In genomic region chr10:80701706-80702105, GRCh38 we compare ENCODE assay signal across 2 cellular contexts.
TF ChIP-seq lines count a peak whose summit lies in the region.

No MANE protein-coding gene starts in this region.

TF ChIP-seq in GM23338, 12 proteins besides CTCF, POLR2A, EP300 and RAD21:
- TF ChIP-seq ZNF462 (CRISPR knock-in tag; IDR thresholded peaks at IDR 0.05) (no peak), EZH2 (IDR thresholded peaks at IDR 0.05; ENCODE audit: low read depth, unreplicated experiment) (no peak), CREB1 (CRISPR knock-in tag; IDR thresholded peaks at IDR 0.05; ENCODE audit: low read depth) (no peak)

TF ChIP-seq in GM12878, 131 proteins besides CTCF, POLR2A, EP300 and RAD21 (continued from another document):
- TF ChIP-seq EGR1 (IDR thresholded peaks at IDR 0.05; ENCODE audit: borderline replicate concordance in 1 of 2, low read depth in 2 of 2, low read length in 2 of 2) (no peak), POLR2AphosphoS2 (IDR thresholded peaks at IDR 0.05; ENCODE audit: low read depth, low read length) (no peak), JUNB (IDR thresholded peaks at IDR 0.05) (no peak)
